5 cellular contexts compared by ENCODE assay signal in the genomic region with DNA sequence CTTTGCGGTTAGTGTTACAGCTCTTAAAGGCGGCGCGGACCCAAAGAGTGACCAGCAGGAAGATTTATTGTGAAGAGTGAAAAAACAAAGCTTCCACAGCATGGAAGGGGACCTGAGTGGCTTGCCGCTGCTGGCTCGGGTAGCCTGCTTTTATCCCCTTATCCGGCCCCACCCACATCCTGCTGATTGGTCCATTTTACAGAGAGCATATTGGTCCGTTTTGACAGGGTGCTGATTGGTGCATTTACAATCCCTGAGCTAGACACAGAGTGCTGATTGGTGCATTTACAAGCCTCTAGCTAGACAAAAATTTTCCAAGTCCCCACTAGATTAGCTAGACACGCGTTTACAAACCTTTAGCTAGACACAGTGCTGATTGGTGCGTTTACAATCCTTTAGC. TPM values are rescaled to one million over a fixed set of nuclear protein-coding genes. Genes with fewer than 3 reads are reported as not detected.
"Had no signal": no experiment of that assay in that cellular context is flagged by ENCODE, and none has a peak within 500 bp of the region (broad histone marks: within the 10 kb centered on the region; RNA-seq: fewer than 3 reads in every experiment).

No MANE protein-coding gene starts in this region.

RNA-seq across cellular contexts. Expression of gene CAMP, which starts 47.9 kb away (rescaled TPM):
- total RNA-seq: GM23248, H7, HFFc6, HT1080, IMR-90 had no signal
